In the genomic region with DNA sequence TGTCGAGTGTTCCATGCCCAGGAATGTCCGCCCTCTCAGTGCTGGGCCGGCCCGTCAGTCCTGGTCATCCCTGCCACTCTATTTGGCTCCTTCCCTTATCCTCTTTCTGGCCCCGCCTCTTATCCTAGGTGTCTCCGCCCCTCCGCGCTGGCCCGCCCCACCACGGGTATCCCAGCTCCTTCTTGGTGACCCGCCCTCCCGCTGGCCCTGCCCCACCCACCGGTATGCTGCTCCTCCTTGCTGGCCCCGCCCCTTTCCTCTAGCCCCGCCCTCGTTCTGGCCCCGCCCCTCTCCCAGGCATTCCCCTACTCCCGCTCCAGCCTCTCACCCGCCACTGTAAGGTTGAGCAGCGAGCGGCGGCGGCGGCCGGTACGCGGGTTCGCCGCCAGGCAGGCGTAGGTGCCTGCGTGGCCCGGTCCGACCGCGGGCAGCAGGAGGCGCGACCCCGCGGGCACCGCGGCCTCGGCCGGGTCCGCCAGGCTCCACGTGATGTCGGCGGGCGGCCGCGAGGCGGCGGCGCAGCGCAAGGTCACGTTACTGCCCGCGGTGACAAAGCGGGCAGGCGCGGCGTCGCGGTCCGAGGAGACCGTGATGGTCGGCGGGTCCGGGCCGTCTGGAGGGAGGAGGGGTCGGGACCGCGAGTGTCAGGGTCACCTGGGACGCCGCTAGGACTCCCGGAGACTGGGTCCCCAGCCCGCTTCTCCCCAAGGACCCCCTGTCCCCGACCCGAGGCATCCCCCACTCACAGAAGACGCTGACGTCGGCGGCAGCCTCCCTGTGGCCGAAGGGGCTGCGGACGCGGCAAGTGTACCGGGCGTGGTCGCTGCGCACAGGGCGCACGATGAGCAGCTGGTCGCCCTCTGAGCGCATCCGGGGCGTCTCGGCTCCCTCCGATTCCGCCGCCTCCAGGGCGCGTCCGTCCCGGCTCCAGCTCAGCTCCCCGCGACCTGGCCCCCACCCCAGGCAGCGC, we compare ENCODE assay signal across 8 cellular contexts. TPM values are rescaled to one million over a fixed set of nuclear protein-coding genes. Genes with fewer than 3 reads are reported as not detected.
DNase-seq lines count a peak whose midpoint lies in the region; ATAC-seq and TF ChIP-seq lines count a peak whose summit lies in the region.

No MANE protein-coding gene starts in this region.

- H3K4me1 Mint-ChIP-seq in activated T-helper 17 cell treated with anti-CD3 and anti-CD28 coated beads, Interleukin-2, amount 50 U/mL, for 72 hours = peaks cover 7% of the 10 kb centered on the region
- H3K4me1 Mint-ChIP-seq in natural killer cell = peaks cover 8 to 26% of the 10 kb centered on the region in 2 donors
- peaks cover 52% of the 10 kb centered on the region for H3K4me1 Mint-ChIP-seq in stimulated activated memory B cell treated with anti-CD40 and anti-IgM and Interleukin-4, amounts not matched to agents 10 μg/mL and 1 μg/mL and 100 μg/mL, for 72 hours

- H3K4me3 ChIP-seq in fibroblast of mammary gland (ENCODE audit: control insufficient read depth, low read depth, low read length) = peak overlapping the region; percentile 62

- peak; percentile 99 for DNase-seq in AG20443 (ENCODE audit: low spot score)
- peak; percentile 96 for DNase-seq in RPMI7951 (ENCODE audit: low read depth)
- peak; percentile 93 for DNase-seq in fibroblast of mammary gland (ENCODE audit: low read depth)
- DNase-seq in natural killer cell = peak; percentile 70

- H3K36me3 Mint-ChIP-seq in activated T-helper 17 cell treated with anti-CD3 and anti-CD28 coated beads, Interleukin-2, amount 50 U/mL, for 72 hours (ENCODE audit: low read depth) = peaks cover 4% of the 10 kb centered on the region
- no peaks in the 10 kb centered on the region for H3K36me3 Mint-ChIP-seq in natural killer cell
- H3K36me3 Mint-ChIP-seq in stimulated activated memory B cell treated with anti-CD40 and anti-IgM and Interleukin-4, amounts not matched to agents 10 μg/mL and 1 μg/mL and 100 μg/mL, for 72 hours = peaks cover 6% of the 10 kb centered on the region

- no peaks in the 10 kb centered on the region for H3K9me3 Mint-ChIP-seq in activated T-helper 17 cell treated with anti-CD3 and anti-CD28 coated beads, Interleukin-2, amount 50 U/mL, for 72 hours
- no peaks in the 10 kb centered on the region for H3K9me3 Mint-ChIP-seq in natural killer cell
- no peaks in the 10 kb centered on the region for H3K9me3 Mint-ChIP-seq in stimulated activated memory B cell treated with anti-CD40 and anti-IgM and Interleukin-4, amounts not matched to agents 10 μg/mL and 1 μg/mL and 100 μg/mL, for 72 hours

- ATAC-seq in GM19025 (IDR thresholded peaks at IDR 0.05; ENCODE audit: low read depth, unreplicated experiment) (peak; percentile 45), HG03439 (IDR thresholded peaks at IDR 0.05; ENCODE audit: unreplicated experiment) (peak; percentile 60), natural killer cell (peak; percentile 71 to 85 (median 75))
- ATAC-seq in activated T-helper 17 cell treated with anti-CD3 and anti-CD28 coated beads, Interleukin-2, amount 50 U/mL, for 72 hours (replicated peaks) = peak; percentile 90
- ATAC-seq in stimulated activated memory B cell treated with anti-CD40 and anti-IgM and Interleukin-4, amounts not matched to agents 10 μg/mL and 1 μg/mL and 100 μg/mL, for 72 hours = peak; percentile 90

- no peaks in the 10 kb centered on the region for H3K27me3 Mint-ChIP-seq in activated T-helper 17 cell treated with anti-CD3 and anti-CD28 coated beads, Interleukin-2, amount 50 U/mL, for 72 hours
- peaks cover 0 to 11% of the 10 kb centered on the region in 2 donors for H3K27me3 Mint-ChIP-seq in natural killer cell (ENCODE audit: low read depth in 2 of 2)
- H3K27me3 Mint-ChIP-seq in stimulated activated memory B cell treated with anti-CD40 and anti-IgM and Interleukin-4, amounts not matched to agents 10 μg/mL and 1 μg/mL and 100 μg/mL, for 72 hours = no peaks in the 10 kb centered on the region

- intact Hi-C loops in natural killer cell (cut with micrococcal nuclease) = loop anchor here (1.0 to 2.0 kb wide), 3 partner anchors 27 to 101 kb away; partner anchors contain the start of gene ETFB

- H3K27ac Mint-ChIP-seq in activated T-helper 17 cell treated with anti-CD3 and anti-CD28 coated beads, Interleukin-2, amount 50 U/mL, for 72 hours = peak overlapping the region; percentile 55
- H3K27ac Mint-ChIP-seq in natural killer cell = peak overlapping the region; percentile 14 to 87
- H3K27ac Mint-ChIP-seq in stimulated activated memory B cell treated with anti-CD40 and anti-IgM and Interleukin-4, amounts not matched to agents 10 μg/mL and 1 μg/mL and 100 μg/mL, for 72 hours = peak overlapping the region; percentile 50

- H3K4me3 Mint-ChIP-seq in activated T-helper 17 cell treated with anti-CD3 and anti-CD28 coated beads, Interleukin-2, amount 50 U/mL, for 72 hours = peak overlapping the region; percentile 86
- H3K4me3 Mint-ChIP-seq in natural killer cell = peak overlapping the region; percentile 87
- peak overlapping the region; percentile 93 for H3K4me3 Mint-ChIP-seq in stimulated activated memory B cell treated with anti-CD40 and anti-IgM and Interleukin-4, amounts not matched to agents 10 μg/mL and 1 μg/mL and 100 μg/mL, for 72 hours

- TF ChIP-seq CTCF in fibroblast of mammary gland (conservative IDR thresholded peaks at IDR 0.05; ENCODE audit: control insufficient read depth, insufficient read depth, low read depth, low read length) (no peak), natural killer cell (IDR thresholded peaks at IDR 0.05) (no peak)

RNA-seq across cellular contexts. Expression of gene VSIG10L, which starts 2.0 kb away (rescaled TPM):
- 1.3 and 1.7 TPM in 2 replicates for total RNA-seq in RPMI7951 (2014; rRNA removed; shearing (Covaris generic))
- total RNA-seq in activated T-helper 17 cell treated with anti-CD3 and anti-CD28 coated beads, Interleukin-2, amount 50 U/mL, for 72 hours = 1 to 10 TPM; 1.2 to 5.2 TPM
- total RNA-seq in natural killer cell = under 1 TPM in 2 of 3 donors, not detected in 1; 0.52 to 0.68 TPM

RNA-seq across cellular contexts. Expression of gene ETFB, which starts 26.2 kb away (rescaled TPM):
- 158 and 206 TPM in 2 replicates for total RNA-seq in RPMI7951 (2014; rRNA removed; shearing (Covaris generic))
- total RNA-seq in activated T-helper 17 cell treated with anti-CD3 and anti-CD28 coated beads, Interleukin-2, amount 50 U/mL, for 72 hours = 100 to 1,000 TPM in 1 of 2 donors, 10 to 100 TPM in 1; 67.0 to 101 TPM
- 10 to 100 TPM; 44.9 to 60.1 (median 55.0) TPM for total RNA-seq in natural killer cell

RNA-seq across cellular contexts. Expression of gene IGLON5, which starts 28.5 kb away (rescaled TPM):
- total RNA-seq in RPMI7951 (2014; rRNA removed; shearing (Covaris generic)) = not detected in 2 replicates
- total RNA-seq in activated T-helper 17 cell treated with anti-CD3 and anti-CD28 coated beads, Interleukin-2, amount 50 U/mL, for 72 hours = under 1 TPM; 0.09 to 0.32 TPM
- total RNA-seq in natural killer cell = not detected

RNA-seq across cellular contexts. Expression of gene CLDND2, which starts 28.8 kb away (rescaled TPM):
- total RNA-seq in RPMI7951 (2014; rRNA removed; shearing (Covaris generic)) = 1.2 TPM in 1 of 2 replicates, not detected in the other
- 1 to 10 TPM in 1 of 2 donors, under 1 TPM in 1; 0.37 to 1.5 TPM for total RNA-seq in activated T-helper 17 cell treated with anti-CD3 and anti-CD28 coated beads, Interleukin-2, amount 50 U/mL, for 72 hours
- total RNA-seq in natural killer cell = 10 to 100 TPM; 72.8 to 83.2 (median 75.3) TPM

RNA-seq across cellular contexts. Expression of gene NKG7, which starts 32.5 kb away (rescaled TPM):
- total RNA-seq in RPMI7951 (2014; rRNA removed; shearing (Covaris generic)) = not detected in 2 replicates
- total RNA-seq in activated T-helper 17 cell treated with anti-CD3 and anti-CD28 coated beads, Interleukin-2, amount 50 U/mL, for 72 hours = 10 to 100 TPM; 15.2 to 19.8 TPM
- 1,000 to 10,000 TPM; 2,907 to 3,894 (median 3,151) TPM for total RNA-seq in natural killer cell

Comparison
In these comparisons a context has a peak if more than half of its experiments do, and no peak if none do; other contexts are left out.
1. Peak in every context shown above with its lines: DNase-seq, ATAC-seq and H3K4me3 ChIP-seq.